17 cellular contexts compared by ENCODE assay signal in the genomic region with DNA sequence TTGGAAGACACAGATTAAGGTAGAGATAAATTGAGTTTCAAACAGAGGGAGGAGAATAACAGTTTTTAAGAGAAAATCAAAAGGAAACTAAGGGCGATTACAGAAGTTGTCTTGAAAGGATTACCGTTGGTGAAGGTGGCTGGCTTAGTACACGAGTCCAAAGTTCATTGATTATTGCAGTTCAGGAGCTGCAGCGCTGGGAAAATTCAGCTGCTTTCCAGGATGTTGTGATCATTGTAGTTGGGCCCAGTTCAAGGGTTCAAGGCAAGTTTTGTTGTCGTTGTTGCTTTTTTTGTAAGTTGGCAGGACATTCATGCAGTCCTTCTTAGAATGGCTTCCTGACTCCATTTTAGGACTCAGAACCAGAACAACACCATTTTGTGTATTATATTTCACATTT.
"Had no signal": no experiment of that assay in that cellular context is flagged by ENCODE, and none has a peak within 500 bp of the region (broad histone marks: within the 10 kb centered on the region; RNA-seq: fewer than 3 reads in every experiment).

No MANE protein-coding gene starts in this region.

- H3K4me1 ChIP-seq: esophagus muscularis mucosa, gastroesophageal sphincter, right atrium auricular region, suprapubic skin, thyroid gland, upper lobe of left lung, uterus had no signal

- H3K27me3 ChIP-seq: esophagus muscularis mucosa, gastroesophageal sphincter, right atrium auricular region, suprapubic skin, thyroid gland, upper lobe of left lung, uterus had no signal

- H3K9me3 ChIP-seq: right atrium auricular region, thyroid gland, upper lobe of left lung, uterus had no signal

- H3K4me3 ChIP-seq: esophagus muscularis mucosa, gastroesophageal sphincter, right atrium auricular region, smooth muscle cell, suprapubic skin, thyroid gland, upper lobe of left lung, uterus had no signal

- H3K27ac ChIP-seq: epithelial cell of prostate, esophagus muscularis mucosa, gastroesophageal sphincter, right atrium auricular region, suprapubic skin, thyroid gland, upper lobe of left lung, uterus had no signal

- ATAC-seq: effector memory CD8-positive, alpha-beta T cell; gastroesophageal sphincter; left cardiac atrium; natural killer cell; stimulated activated naive CD8-positive, alpha-beta T cell treated with anti-CD3 and anti-CD28 coated beads, Interleukin-15, Interleukin-2, amounts not matched to agents 100 U/mL and 50 U/mL, for 24 hours had no signal

- DNase-seq: effector memory CD8-positive, alpha-beta T cell; glutamatergic neuron; kidney; left cardiac atrium; mammary epithelial cell; natural killer cell; stimulated activated CD4-positive, alpha-beta T cell treated with anti-CD3 and anti-CD28 coated beads, Interleukin-2, amount 100 ng/mL, for 48 hours; stimulated activated naive CD8-positive, alpha-beta T cell treated with anti-CD3 and anti-CD28 coated beads, Interleukin-15, Interleukin-2, amounts not matched to agents 100 U/mL and 50 U/mL, for 24 hours; thyroid gland; upper lobe of left lung; uterus had no signal

- H3K36me3 ChIP-seq: esophagus muscularis mucosa, gastroesophageal sphincter, right atrium auricular region, suprapubic skin, thyroid gland, upper lobe of left lung, uterus had no signal

- H3K4me2 ChIP-seq: smooth muscle cell had no signal
